In the genomic region with DNA sequence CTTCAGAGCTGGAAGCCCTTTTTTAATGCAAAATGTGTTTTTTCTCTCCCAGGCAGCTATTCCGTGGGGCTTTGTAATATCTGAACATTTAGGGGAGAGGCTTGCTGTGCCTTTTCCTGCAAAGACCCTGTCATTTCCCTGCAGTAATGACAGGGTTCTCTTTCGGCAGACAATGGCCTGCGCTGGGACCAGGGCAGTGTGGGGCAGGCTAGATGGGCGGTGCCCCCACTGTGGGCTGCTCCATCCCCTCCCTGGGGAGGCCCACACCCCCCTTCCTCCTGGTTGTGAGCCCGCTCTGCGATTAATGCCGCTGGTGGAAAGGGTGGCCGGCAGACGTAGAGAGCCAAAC, we compare ENCODE assay signal across 28 cellular contexts. TPM values are rescaled to one million over a fixed set of nuclear protein-coding genes. Genes with fewer than 3 reads are reported as not detected.
DNase-seq lines count a peak whose midpoint lies in the region; FAIRE-seq and TF ChIP-seq lines count a peak whose summit lies in the region.
"Had no signal": no experiment of that assay in that cellular context is flagged by ENCODE, and none has a peak within 500 bp of the region (broad histone marks: within the 10 kb centered on the region; RNA-seq: fewer than 3 reads in every experiment).

No MANE protein-coding gene starts in this region.

- POLR2A ChIA-PET in HEK293 (lab: Yijun Ruan, JAX): no interaction called here
- POLR2A ChIA-PET in Caco-2 (lab: Charles Lee): no interaction called here

- CTCF ChIA-PET in HEK293 (lab: Yijun Ruan, JAX) (no interaction called here), Caco-2 (lab: Charles Lee) (no interaction called here)

- H3K4me3 ChIP-seq in BLaER1: no peak overlapping the region
- no peak overlapping the region for H3K4me3 ChIP-seq in HEK293 (ENCODE audit: low read depth, low read length)
- H3K4me3 ChIP-seq in endodermal cell (ENCODE audit: low read length): no peak overlapping the region
- H3K4me3 ChIP-seq in neural progenitor cell: no peak overlapping the region
- H3K4me3 ChIP-seq in Caco-2 (ENCODE audit: low read depth, low read length): no peak overlapping the region
- H3K4me3 ChIP-seq: gastrocnemius medialis, hepatocyte, sigmoid colon, stomach, tibial artery had no signal

- H3K4me2 ChIP-seq in BLaER1 (peak overlapping the region; percentile 93), neural progenitor cell (no peak overlapping the region)
- H3K4me2 ChIP-seq: hepatocyte had no signal

- H3F3A ChIP-seq in neural progenitor cell (ENCODE audit: low read depth): peaks cover 2% of the 10 kb centered on the region

- BruUV-seq in Caco-2 (replicated peaks; lab: Mats Ljungman, UMichigan): no TSS peak

- H3K9ac ChIP-seq in BLaER1 (no peak overlapping the region), endodermal cell (ENCODE audit: extremely low read depth, low read length, poor library complexity, severe bottlenecking) (no peak overlapping the region), neural progenitor cell (no peak overlapping the region)

- TF ChIP-seq CTCF in HEK293 (tag by site-specific recombination; IDR thresholded peaks at IDR 0.05) (no peak), endodermal cell (conservative IDR thresholded peaks at IDR 0.05) (no peak), neural progenitor cell (IDR thresholded peaks at IDR 0.05) (no peak), Caco-2 (IDR thresholded peaks at IDR 0.05; ENCODE audit: insufficient read depth in 1 of 2, low read depth in 1 of 2, low read length in 1 of 2, severe bottlenecking in 1 of 2, unreplicated experiment in 1 of 2) (no peak)

- peaks cover 52% of the 10 kb centered on the region for H3K36me3 ChIP-seq in BLaER1
- peaks cover 0 to 28% of the 10 kb centered on the region in 2 experiments; a peak in 1 of 3 replicates for H3K36me3 ChIP-seq in HEK293 (ENCODE audit: control insufficient read depth in 2 of 2, insufficient read depth in 1 of 2, low read length in 2 of 2)
- H3K36me3 ChIP-seq in endodermal cell (ENCODE audit: control insufficient read depth, insufficient read depth, low read length): no peaks in the 10 kb centered on the region
- H3K36me3 ChIP-seq in neural progenitor cell: no peaks in the 10 kb centered on the region
- no peaks in the 10 kb centered on the region for H3K36me3 ChIP-seq in Caco-2 (ENCODE audit: control insufficient read depth, insufficient read depth, low read length)
- H3K36me3 ChIP-seq: brain microvascular endothelial cell, gastrocnemius medialis, sigmoid colon, tibial artery had no signal

- H3K4me1 ChIP-seq in BLaER1: peaks cover 60% of the 10 kb centered on the region
- H3K4me1 ChIP-seq in HEK293 (ENCODE audit: control insufficient read depth, insufficient read depth, low read length): no peaks in the 10 kb centered on the region
- no peaks in the 10 kb centered on the region for H3K4me1 ChIP-seq in endodermal cell (ENCODE audit: control insufficient read depth, insufficient read depth, low read length)
- peaks cover 28% of the 10 kb centered on the region for H3K4me1 ChIP-seq in neural progenitor cell
- H3K4me1 ChIP-seq in Caco-2: peaks cover 15% of the 10 kb centered on the region
- H3K4me1 ChIP-seq: gastrocnemius medialis, sigmoid colon, tibial artery had no signal

- H3K27me3 ChIP-seq in BLaER1 (no peaks in the 10 kb centered on the region), endodermal cell (ENCODE audit: control insufficient read depth, insufficient read depth, low read length, poor library complexity, severe bottlenecking) (no peaks in the 10 kb centered on the region), neural progenitor cell (no peaks in the 10 kb centered on the region), Caco-2 (replicated peaks; ENCODE audit: control insufficient read depth, insufficient read depth, low read length) (no peaks in the 10 kb centered on the region; the same call in 1 of the 2 replicates)
- H3K27me3 ChIP-seq: brain microvascular endothelial cell, hepatocyte, sigmoid colon had no signal

- no peak overlapping the region for H2AFZ ChIP-seq in neural progenitor cell (replicated peaks)
- H2AFZ ChIP-seq: hepatocyte had no signal

- H4K20me1 ChIP-seq in BLaER1 (peaks cover 75% of the 10 kb centered on the region), neural progenitor cell (ENCODE audit: low read depth) (peaks cover 32% of the 10 kb centered on the region)

- H3K4me1 Mint-ChIP-seq in endodermal cell: peaks cover 14% of the 10 kb centered on the region
- peaks cover 16% of the 10 kb centered on the region for H3K4me1 Mint-ChIP-seq in neural progenitor cell
- no peaks in the 10 kb centered on the region for H3K4me1 Mint-ChIP-seq in Caco-2 (ENCODE audit: low read depth, unreplicated experiment)
- H3K4me1 Mint-ChIP-seq: activated B cell treated with CpG ODN at 0.5 μM for 24 hours; activated CD4-positive, alpha-beta T cell treated with anti-CD3 and anti-CD28 coated beads, Interleukin-2, amount 10 ng/mL, durations not matched to agents 7 days and 5 days; activated naive CD4-positive, alpha-beta T cell treated with anti-CD3 and anti-CD28 coated beads, Interleukin-2, amount 50 U/mL, for 24 hours; immature natural killer cell; T-cell had no signal

- H3K4me3 Mint-ChIP-seq in endodermal cell (no peak overlapping the region), neural progenitor cell (no peak overlapping the region), Caco-2 (ENCODE audit: unreplicated experiment) (no peak overlapping the region)
- H3K4me3 Mint-ChIP-seq: activated B cell treated with CpG ODN at 0.5 μM for 24 hours; activated CD4-positive, alpha-beta T cell treated with anti-CD3 and anti-CD28 coated beads, Interleukin-2, amount 10 ng/mL, durations not matched to agents 7 days and 5 days; activated naive CD4-positive, alpha-beta T cell treated with anti-CD3 and anti-CD28 coated beads, Interleukin-2, amount 50 U/mL, for 24 hours; immature natural killer cell; nephron; T-cell had no signal

- peaks cover 3% of the 10 kb centered on the region for H3K79me2 ChIP-seq in neural progenitor cell (ENCODE audit: low read depth)
- H3K79me2 ChIP-seq: hepatocyte had no signal

- H3K9me3 Mint-ChIP-seq in endodermal cell (no peaks in the 10 kb centered on the region), neural progenitor cell (no peaks in the 10 kb centered on the region), Caco-2 (ENCODE audit: unreplicated experiment) (no peaks in the 10 kb centered on the region)
- H3K9me3 Mint-ChIP-seq: activated B cell treated with CpG ODN at 0.5 μM for 24 hours; activated CD4-positive, alpha-beta T cell treated with anti-CD3 and anti-CD28 coated beads, Interleukin-2, amount 10 ng/mL, durations not matched to agents 7 days and 5 days; activated naive CD4-positive, alpha-beta T cell treated with anti-CD3 and anti-CD28 coated beads, Interleukin-2, amount 50 U/mL, for 24 hours; immature natural killer cell; nephron; T-cell had no signal

- no peak overlapping the region for H3K27ac ChIP-seq in BLaER1
- no peak overlapping the region for H3K27ac ChIP-seq in HEK293 (ENCODE audit: extremely low read depth, low read depth, low read length)
- H3K27ac ChIP-seq in endodermal cell (ENCODE audit: low read depth, low read length): peak overlapping the region; percentile 44
- no peak overlapping the region for H3K27ac ChIP-seq in neural progenitor cell
- H3K27ac ChIP-seq: brain microvascular endothelial cell, hepatocyte, sigmoid colon, stomach, tibial artery had no signal

- no peak for DNase-seq in endodermal cell
- DNase-seq in neural progenitor cell (ENCODE audit: low spot score): peak; percentile 15
- DNase-seq in HTR-8/SVneo (ENCODE audit: insufficient read length, low spot score): no peak
- no peak for DNase-seq in NCI-H1694 treated with DMSO at 0.1 percent for 48 hours (lab: John Stamatoyannopoulos, UW)
- no peak for DNase-seq in Caco-2
- DNase-seq: activated B cell treated with CpG ODN at 0.5 μM for 24 hours; activated CD4-positive, alpha-beta T cell treated with anti-CD3 and anti-CD28 coated beads, Interleukin-2, amount 10 ng/mL, durations not matched to agents 7 days and 5 days; amniotic stem cell; brain microvascular endothelial cell; DMS79; gastrocnemius medialis; immature natural killer cell; Karpas-422; left cardiac atrium; NCI-H1436; NCI-H446; posterior cingulate gyrus; sigmoid colon; stimulated activated CD4-positive, alpha-beta T cell treated with anti-CD3 and anti-CD28 coated beads, Interleukin-4, amount 100 ng/mL, for 1 hour; stomach; T-cell; tibial artery had no signal

- H3K36me3 Mint-ChIP-seq in endodermal cell (ENCODE audit: low read depth) (peaks cover 12% of the 10 kb centered on the region), neural progenitor cell (no peaks in the 10 kb centered on the region), Caco-2 (ENCODE audit: insufficient read depth, unreplicated experiment) (no peaks in the 10 kb centered on the region)
- H3K36me3 Mint-ChIP-seq: activated naive CD4-positive, alpha-beta T cell treated with anti-CD3 and anti-CD28 coated beads, Interleukin-2, amount 50 U/mL, for 24 hours; immature natural killer cell; T-cell had no signal

- no peaks in the 10 kb centered on the region for H3K27me3 Mint-ChIP-seq in endodermal cell (ENCODE audit: insufficient read depth)
- H3K27me3 Mint-ChIP-seq in neural progenitor cell (ENCODE audit: insufficient read depth, low read depth): no peaks in the 10 kb centered on the region
- H3K27me3 Mint-ChIP-seq in Caco-2 (ENCODE audit: insufficient read depth, unreplicated experiment): no peaks in the 10 kb centered on the region
- H3K27me3 Mint-ChIP-seq: activated B cell treated with CpG ODN at 0.5 μM for 24 hours; activated CD4-positive, alpha-beta T cell treated with anti-CD3 and anti-CD28 coated beads, Interleukin-2, amount 10 ng/mL, durations not matched to agents 7 days and 5 days; activated naive CD4-positive, alpha-beta T cell treated with anti-CD3 and anti-CD28 coated beads, Interleukin-2, amount 50 U/mL, for 24 hours; T-cell had no signal

- H3K9me3 ChIP-seq in BLaER1: no peaks in the 10 kb centered on the region
- H3K9me3 ChIP-seq in HEK293 (ENCODE audit: control insufficient read depth, insufficient read depth, low read depth, low read length): no peaks in the 10 kb centered on the region
- no peaks in the 10 kb centered on the region for H3K9me3 ChIP-seq in endodermal cell (ENCODE audit: control insufficient read depth, low read length)
- no peaks in the 10 kb centered on the region for H3K9me3 ChIP-seq in neural progenitor cell (ENCODE audit: low read depth)
- H3K9me3 ChIP-seq in Caco-2: no peaks in the 10 kb centered on the region
- H3K9me3 ChIP-seq: gastrocnemius medialis, sigmoid colon, stomach, tibial artery had no signal

- FAIRE-seq in HTR-8/SVneo (lab: Jason Lieb, UNC): no peak
- FAIRE-seq: G401.6 had no signal

- H3K27ac Mint-ChIP-seq in endodermal cell (peak overlapping the region; percentile 45), neural progenitor cell (peak overlapping the region; percentile 11), Caco-2 (ENCODE audit: unreplicated experiment) (no peak overlapping the region)
- H3K27ac Mint-ChIP-seq: activated B cell treated with CpG ODN at 0.5 μM for 24 hours; activated CD4-positive, alpha-beta T cell treated with anti-CD3 and anti-CD28 coated beads, Interleukin-2, amount 10 ng/mL, durations not matched to agents 7 days and 5 days; activated naive CD4-positive, alpha-beta T cell treated with anti-CD3 and anti-CD28 coated beads, Interleukin-2, amount 50 U/mL, for 24 hours; immature natural killer cell; T-cell had no signal

- intact Hi-C loops in Caco-2 (cut with micrococcal nuclease; ENCODE audit: unreplicated experiment): no loop called here

- WGBS in endodermal cell (ENCODE audit: insufficient coverage in 1 of 2, insufficient read length in 1 of 2), 2 experiments: 79% methylated on average over 9 of the region's 9 CpGs; no CpG with 5 or more reads in 1 of the 2 experiments

RNA-seq across cellular contexts. Expression of a gene that starts 31.4 kb away (rescaled TPM):
- total RNA-seq in endodermal cell (10 to 100 TPM; 36.7 to 54.8 TPM), neural progenitor cell (ENCODE audit: low replicate concordance) (6.1 and 40.2 TPM in 2 replicates), Caco-2 (2022) (4.2 and 5.5 TPM in 2 replicates)
- 9.9 TPM for polyA plus RNA-seq in endodermal cell (2013, experiment 1 of 2)
- polyA plus RNA-seq in endodermal cell (2013, experiment 2 of 2): 8.4 TPM
- total RNA-seq: activated B cell treated with CpG ODN at 0.5 μM for 24 hours had no signal
- polyA plus RNA-seq: immature natural killer cell had no signal
